Comparison of ENCODE assay signal across 16 cellular contexts in the genomic region with DNA sequence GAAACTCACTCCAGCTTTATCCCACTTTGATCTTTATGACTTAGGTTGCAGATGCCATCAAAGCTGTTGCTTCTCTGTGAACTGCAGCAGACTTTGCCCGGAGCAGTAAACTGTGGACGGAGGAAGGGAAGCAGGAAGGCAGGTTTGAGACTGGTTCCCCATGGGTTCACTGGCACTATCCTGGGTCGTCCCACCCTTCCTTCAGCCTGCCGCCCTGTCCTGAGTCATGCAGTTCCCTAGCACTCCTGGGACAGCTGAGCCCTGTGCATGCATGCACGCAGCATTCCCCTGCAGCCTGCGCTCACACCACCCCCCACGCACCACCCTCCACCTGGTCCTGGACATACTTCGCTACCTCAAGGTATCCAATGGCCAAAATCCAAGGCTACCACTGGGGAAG. TPM values are rescaled to one million over a fixed set of nuclear protein-coding genes. Genes with fewer than 3 reads are reported as not detected.
DNase-seq lines count a peak whose midpoint lies in the region; ATAC-seq and TF ChIP-seq lines count a peak whose summit lies in the region.
"Had no signal": no experiment of that assay in that cellular context is flagged by ENCODE, and none has a peak within 500 bp of the region (broad histone marks: within the 10 kb centered on the region; RNA-seq: fewer than 3 reads in every experiment).

No MANE protein-coding gene starts in this region.

- H4K20me1 ChIP-seq in mammary epithelial cell (ENCODE audit: insufficient read depth, low read length): no peaks in the 10 kb centered on the region

- no peak for TF ChIP-seq CTCF in mammary epithelial cell (conservative IDR thresholded peaks at IDR 0.05 in 1 of 2, IDR thresholded peaks at IDR 0.05 in 1 of 2; ENCODE audit: extremely low read depth in 1 of 2, insufficient read depth in 1 of 2, low read depth in 1 of 2, low read length in 2 of 2)
- TF ChIP-seq CTCF in lower leg skin (IDR thresholded peaks at IDR 0.05): no peak
- no peak for TF ChIP-seq CTCF in transverse colon (IDR thresholded peaks at IDR 0.05)
- no peak for TF ChIP-seq CTCF in tibial nerve (IDR thresholded peaks at IDR 0.05)

- in situ Hi-C loops in mammary epithelial cell (cut with MboI; ENCODE audit: low sequenced_read_pairs in 2 of 2): no loop called here
- in situ Hi-C loops in transverse colon (cut with MboI; ENCODE audit: low pct_ligation_motif_present in 1 of 4, low pct_unique_long_range_greater_than_20kb in 1 of 4, low sequenced_read_pairs in 3 of 4): no loop called here

- CTCF ChIA-PET in mammary epithelial cell (lab: Charles Lee; ENCODE audit: low non-redundant PET): no interaction called here

- H3K9ac ChIP-seq in mammary epithelial cell (ENCODE audit: insufficient read depth, low read length): peak overlapping the region; percentile 36

- H3K27me3 ChIP-seq in mammary epithelial cell (ENCODE audit: insufficient read depth, low read length): no peaks in the 10 kb centered on the region
- no peaks in the 10 kb centered on the region for H3K27me3 ChIP-seq in transverse colon
- no peaks in the 10 kb centered on the region for H3K27me3 ChIP-seq in tibial nerve

- BruUV-seq in mammary epithelial cell (replicated peaks; lab: Mats Ljungman, UMichigan): no TSS peak

- no peak overlapping the region for H3K4me3 ChIP-seq in mammary epithelial cell (replicated peaks in 1 of 3; ENCODE audit: insufficient read depth in 1 of 3, low read depth in 2 of 3, low read length in 3 of 3)
- H3K4me3 ChIP-seq in lower leg skin (ENCODE audit: low read depth, poor library complexity, severe bottlenecking): no peak overlapping the region
- no peak overlapping the region for H3K4me3 ChIP-seq in transverse colon
- no peak overlapping the region for H3K4me3 ChIP-seq in tibial nerve

- TF ChIP-seq EP300 in transverse colon (IDR thresholded peaks at IDR 0.05; ENCODE audit: low read depth) (peak; percentile 2), tibial nerve (IDR thresholded peaks at IDR 0.05) (no peak)

- no peaks in the 10 kb centered on the region for H3K36me3 ChIP-seq in mammary epithelial cell (ENCODE audit: insufficient read depth, low read length)
- no peaks in the 10 kb centered on the region for H3K36me3 ChIP-seq in transverse colon
- H3K36me3 ChIP-seq in tibial nerve: no peaks in the 10 kb centered on the region
- H3K36me3 ChIP-seq: WERI-Rb-1 had no signal

- H3K9me3 ChIP-seq in mammary epithelial cell (replicated peaks; ENCODE audit: insufficient read depth, low read length) (no peaks in the 10 kb centered on the region), transverse colon (no peaks in the 10 kb centered on the region), tibial nerve (no peaks in the 10 kb centered on the region)

- intact Hi-C loops in mammary epithelial cell (cut with micrococcal nuclease) (loop anchor here (1.0 to 2.0 kb wide), 2 partner anchors 8 to 24 kb away; a partner anchor contains a TSS), lower leg skin (cut with DNase I; ENCODE audit: low total_unique reads) (no loop called here), transverse colon (cut with DNase I; ENCODE audit: low total_unique reads) (loop anchor here (10.0 kb wide), 1 partner anchor 90 kb away; no protein-coding TSS in a partner anchor)

- no peaks in the 10 kb centered on the region for H3K79me2 ChIP-seq in mammary epithelial cell (ENCODE audit: insufficient read depth, low read length)

- H2AFZ ChIP-seq in mammary epithelial cell (ENCODE audit: low read depth, low read length): no peak overlapping the region

- peak overlapping the region; percentile 28 for H3K4me2 ChIP-seq in mammary epithelial cell (ENCODE audit: insufficient read depth, low read depth, low read length)

- dilution Hi-C loops in mammary epithelial cell (cut with HindIII; ENCODE audit: low sequenced_read_pairs): no loop called here

- no peak for ATAC-seq in left lobe of liver

- TF ChIP-seq POLR2A in lower leg skin (IDR thresholded peaks at IDR 0.05): no peak
- TF ChIP-seq POLR2A in transverse colon (IDR thresholded peaks at IDR 0.05): no peak
- TF ChIP-seq POLR2A in tibial nerve (IDR thresholded peaks at IDR 0.05): no peak

- H3K4me1 ChIP-seq in mammary epithelial cell (ENCODE audit: insufficient read depth, low read length): peaks cover 67% of the 10 kb centered on the region
- H3K4me1 ChIP-seq in transverse colon: peaks cover 9 to 55% (median 23%) of the 10 kb centered on the region in 4 donors
- H3K4me1 ChIP-seq in tibial nerve: no peaks in the 10 kb centered on the region

- peak; percentile 65 for DNase-seq in M059J (ENCODE audit: low read depth)
- DNase-seq in mammary epithelial cell: peak; percentile 87
- peak; percentile 62 to 86 for DNase-seq in lower leg skin (ENCODE audit: low spot score in 2 of 2)
- DNase-seq in transverse colon: peak; percentile 91
- no peak for DNase-seq in UCSD-AML1 (lab: John Stamatoyannopoulos, UW; ENCODE audit: unreplicated experiment)
- no peak for DNase-seq in left lobe of liver (ENCODE audit: low spot score)
- DNase-seq in tibial nerve (ENCODE audit: low spot score in 2 of 2): no peak
- DNase-seq: activated naive CD4-positive, alpha-beta T cell; Karpas-422; midbrain; NCI-H2029; NK-92 treated with Interleukin-12 subunit alpha and Interleukin-12 subunit beta, amount 100 ng/mL, for 24 hours; WERI-Rb-1 had no signal

- WGBS in mammary epithelial cell (ENCODE audit: low coverage, missing lambda C conversion rate): 3% methylated on average over 8 of the region's 8 CpGs
- WGBS in lower leg skin, 2 donors: 28 to 31% methylated on average over 8 of the region's 8 CpGs
- 8 to 45% methylated on average over 2 to 8 of the region's 8 CpGs for WGBS in transverse colon (ENCODE audit: low coverage in 1 of 2), 2 donors
- 78 to 82% methylated on average over 7 to 8 of the region's 8 CpGs for WGBS in tibial nerve, 2 donors

- peak overlapping the region; percentile 69 for H3K27ac ChIP-seq in mammary epithelial cell (ENCODE audit: insufficient read depth, low read depth, low read length)
- H3K27ac ChIP-seq in transverse colon: peak overlapping the region; percentile 83 to 87 (median 86)
- peak overlapping the region in 1 of 4 donors; percentile 42 for H3K27ac ChIP-seq in tibial nerve
- H3K27ac ChIP-seq: C4-2B, HL-60, WERI-Rb-1 had no signal

RNA-seq across cellular contexts. Expression of a gene that starts 23.5 kb away (rescaled TPM):
- 0.30 and 0.84 TPM in 2 replicates for total RNA-seq in M059J (2014; rRNA removed; shearing (Covaris generic))
- total RNA-seq in mammary epithelial cell: 10 to 100 TPM in 1 of 2 donors, 1 to 10 TPM in 1; 7.8 to 21.6 TPM
- polyA plus RNA-seq in mammary epithelial cell: 27.6 TPM
- polyA minus RNA-seq in mammary epithelial cell: 31.5 TPM
- total RNA-seq in lower leg skin: 1 to 10 TPM; 3.2 to 8.7 (median 5.1) TPM
- 10 to 100 TPM in 3 of 4 donors, 1 to 10 TPM in 1; 8.6 to 21.4 (median 12.6) TPM for total RNA-seq in transverse colon
- 6.0 TPM for total RNA-seq in left lobe of liver
- 1 to 10 TPM; 4.5 to 7.5 (median 6.7) TPM for total RNA-seq in tibial nerve
- total RNA-seq: osteocyte had no signal

RNA-seq across cellular contexts. Expression of a gene that starts 52.5 kb away (rescaled TPM):
- 6.6 and 10.3 TPM in 2 replicates for total RNA-seq in M059J (2014; rRNA removed; shearing (Covaris generic))
- total RNA-seq in mammary epithelial cell (10 to 100 TPM in 1 of 2 donors, 1 to 10 TPM in 1; 6.0 to 37.2 TPM), lower leg skin (10 to 100 TPM in 1 of 4 donors, 1 to 10 TPM in 3; 6.7 to 14.7 (median 8.5) TPM), transverse colon (10 to 100 TPM in 3 of 4 donors, 1 to 10 TPM in 1; 9.1 to 15.9 (median 15.0) TPM), left lobe of liver (19.2 TPM), tibial nerve (10 to 100 TPM; 19.5 to 29.1 (median 22.8) TPM)
- 11.7 TPM for polyA plus RNA-seq in mammary epithelial cell
- polyA minus RNA-seq in mammary epithelial cell: 9.5 TPM

Comparison
In these comparisons a context has a peak if more than half of its experiments do, and no peak if none do; other contexts are left out.
1. DNase-seq: peak in M059J (single experiment), mammary epithelial cell (single experiment), lower leg skin (2 of 2) and transverse colon (single experiment); none in UCSD-AML1 (single experiment), left lobe of liver (single experiment) and tibial nerve (0 of 2).